Comparison of ENCODE assay signal across 28 cellular contexts in genomic region chr17:9242983-9243382, GRCh38.
A peak's percentile ranks its signal among the peaks of the same experiment; 100 is the strongest.
DNase-seq lines count a peak whose midpoint lies in the region; ATAC-seq, FAIRE-seq and TF ChIP-seq lines count a peak whose summit lies in the region.
"Had no signal": no experiment of that assay in that cellular context is flagged by ENCODE, and none has a peak within 500 bp of the region (broad histone marks: within the 10 kb centered on the region; RNA-seq: fewer than 3 reads in every experiment).

No MANE protein-coding gene starts in this region.

- CTCF ChIA-PET in HepG2 (lab: Yijun Ruan, JAX; ENCODE audit: low intra/inter-chr PET ratio, low total read pairs) = no interaction called here
- CTCF ChIA-PET in GM10248 (lab: Yijun Ruan, JAX) = no interaction called here

- H3K27ac ChIP-seq in esophagus squamous epithelium (peak overlapping the region; percentile 17 to 98 (median 94)), sigmoid colon (peak overlapping the region; percentile 92 to 96 (median 95)), urinary bladder (ENCODE audit: low read depth) (peak overlapping the region; percentile 11), HepG2 (ENCODE audit: extremely low read length, insufficient read depth, low read length) (no peak overlapping the region)
- H3K27ac ChIP-seq: cardiac muscle cell, left lung, RWPE1, thyroid gland had no signal

- no peaks in the 10 kb centered on the region for H3K27me3 ChIP-seq in esophagus squamous epithelium
- H3K27me3 ChIP-seq in sigmoid colon = no peaks in the 10 kb centered on the region
- no peaks in the 10 kb centered on the region for H3K27me3 ChIP-seq in HepG2 (ENCODE audit: control insufficient read depth in 1 of 2, insufficient read depth in 2 of 2, low read length in 2 of 2)
- H3K27me3 ChIP-seq: thyroid gland had no signal

- TF ChIP-seq EP300 in sigmoid colon (IDR thresholded peaks at IDR 0.05) (no peak), HepG2 (IDR thresholded peaks at IDR 0.05; ENCODE audit: low read depth in 2 of 2, low read length in 2 of 2) (no peak), HepG2 (CRISPR knock-in tag; IDR thresholded peaks at IDR 0.05; ENCODE audit: borderline replicate concordance) (no peak)

- no TSS peak for BruUV-seq in HepG2 (replicated peaks; lab: Mats Ljungman, UMichigan)

- in situ Hi-C loops in HepG2 (cut with HindIII; ENCODE audit: extremely low pct_ligation_motif_present, low pct_unique_long_range_greater_than_20kb) = no loop called here

- no peak for TF ChIP-seq POLR2A in esophagus squamous epithelium (IDR thresholded peaks at IDR 0.05)
- TF ChIP-seq POLR2A in sigmoid colon (IDR thresholded peaks at IDR 0.05) = no peak
- no peak for TF ChIP-seq POLR2A in HepG2 (IDR thresholded peaks at IDR 0.05; ENCODE audit: insufficient read depth in 1 of 2, low read depth in 2 of 2, low read length in 2 of 2)

- WGBS in esophagus squamous epithelium, 2 donors = 61 to 88% methylated on average over 4 to 7 of the region's 8 CpGs
- WGBS in sigmoid colon, 2 donors = 88% methylated on average over 8 of the region's 8 CpGs
- WGBS in urinary bladder = 72% methylated on average over 8 of the region's 8 CpGs
- WGBS in HepG2 (ENCODE audit: low lambda C conversion rate) = 96% methylated on average over 3 of the region's 8 CpGs

- FAIRE-seq in HepG2 (lab: Jason Lieb, UNC) = no peak
- FAIRE-seq: colon, small intestine had no signal

- no peak for ATAC-seq in Right ventricle myocardium superior (ENCODE audit: poor library complexity)
- ATAC-seq in Right ventricle myocardium inferior = no peak
- ATAC-seq in HepG2 = no peak
- ATAC-seq: left lung; naive thymus-derived CD8-positive, alpha-beta T cell had no signal

- no peak overlapping the region for H3K9ac ChIP-seq in HepG2 (ENCODE audit: insufficient read depth, low read depth, low read length)
- H3K9ac ChIP-seq: SK-N-SH had no signal

- no peaks in the 10 kb centered on the region for H3K79me2 ChIP-seq in HepG2 (ENCODE audit: insufficient read depth, low read length)

- H3K9me3 ChIP-seq in esophagus squamous epithelium (no peaks in the 10 kb centered on the region), sigmoid colon (no peaks in the 10 kb centered on the region), HepG2 (ENCODE audit: low read length) (no peaks in the 10 kb centered on the region)
- H3K9me3 ChIP-seq: left lung, SK-N-SH, thyroid gland had no signal

- H3K36me3 ChIP-seq in esophagus squamous epithelium (peaks cover 0 to 19% (median 0%) of the 10 kb centered on the region in 3 donors), sigmoid colon (no peaks in the 10 kb centered on the region), urinary bladder (ENCODE audit: insufficient read depth) (no peaks in the 10 kb centered on the region), HepG2 (replicated peaks in 1 of 2; ENCODE audit: control insufficient read depth in 1 of 2, insufficient read depth in 2 of 2, low read length in 2 of 2) (no peaks in the 10 kb centered on the region)
- H3K36me3 ChIP-seq: cardiac muscle cell, thyroid gland had no signal

- no peak for TF ChIP-seq CTCF in esophagus squamous epithelium (IDR thresholded peaks at IDR 0.05)
- no peak for TF ChIP-seq CTCF in sigmoid colon (IDR thresholded peaks at IDR 0.05)
- TF ChIP-seq CTCF in HepG2 (CRISPR knock-in tag; IDR thresholded peaks at IDR 0.05) = no peak
- no peak for TF ChIP-seq CTCF in GM10248 (IDR thresholded peaks at IDR 0.05; ENCODE audit: control extremely low read depth, extremely low read depth, low read depth, missing control alignments)

- H3K4me1 ChIP-seq in esophagus squamous epithelium (peaks cover 25 to 75% (median 54%) of the 10 kb centered on the region in 3 donors), sigmoid colon (peaks cover 3 to 62% (median 57%) of the 10 kb centered on the region in 4 donors), urinary bladder (ENCODE audit: insufficient read depth) (peaks cover 1% of the 10 kb centered on the region), HepG2 (ENCODE audit: insufficient read depth, low read length) (peaks cover 32% of the 10 kb centered on the region)

- TF ChIP-seq RAD21 in HepG2 (CRISPR knock-in tag; IDR thresholded peaks at IDR 0.05) = no peak

- no peak overlapping the region for H2AFZ ChIP-seq in HepG2 (ENCODE audit: low read length)

- DNase-seq in Right ventricle myocardium superior (peak; percentile 28), Right ventricle myocardium inferior (ENCODE audit: missing footprints) (no peak), esophagus squamous epithelium (lab: John Stamatoyannopoulos, UW) (no peak), sigmoid colon (no peak), HepG2 (ENCODE audit: low spot score) (no peak), GM10248 (ENCODE audit: extremely low spot score) (no peak)
- no peak for DNase-seq in activated T-cell treated with anti-CD3 and anti-CD28 coated beads, Interleukin-2, amount 50 U/mL, for 48 hours
- DNase-seq: 8988T; activated CD4-positive, CD25-positive, alpha-beta regulatory T cell; activated gamma-delta T cell; activated naive CD8-positive, alpha-beta T cell treated with anti-CD3 and anti-CD28 coated beads for 36 hours; activated T-cell treated with anti-CD3 and anti-CD28 coated beads, Interleukin-2, amount 50 U/mL, for 24 hours; anterior cingulate cortex; COR-L47; effector CD4-positive, alpha-beta T cell; naive thymus-derived CD8-positive, alpha-beta T cell; NCI-H1048; NCI-H1694; NCI-H2171; SK-N-SH; small intestine; stimulated activated naive CD4-positive, alpha-beta T cell treated with Interleukin-2 at 50 U/mL for 16 hours had no signal

- POLR2A ChIA-PET in HepG2 (lab: Yijun Ruan, JAX) = no interaction called here
- POLR2A ChIA-PET in GM10248 (lab: Yijun Ruan, JAX) = no interaction called here

- H3K4me3 ChIP-seq in esophagus squamous epithelium (no peak overlapping the region), sigmoid colon (no peak overlapping the region), urinary bladder (ENCODE audit: low read depth, low read length) (no peak overlapping the region), HepG2 (replicated peaks in 1 of 3; ENCODE audit: insufficient read depth in 1 of 3, low read depth in 2 of 3, low read length in 3 of 3) (no peak overlapping the region)
- H3K4me3 ChIP-seq: cardiac muscle cell, left lung, thyroid gland had no signal

- no peaks in the 10 kb centered on the region for H4K20me1 ChIP-seq in HepG2 (ENCODE audit: insufficient read depth, low read length)

- intact Hi-C loops in Right ventricle myocardium superior (cut with DNase I) (no loop called here), Right ventricle myocardium inferior (cut with DNase I) (no loop called here), esophagus squamous epithelium (cut with DNase I) (loop anchor here (10.0 kb wide), 1 partner anchor 218 kb away; the partner anchor contains the start of gene NTN1), sigmoid colon (cut with DNase I) (loop anchor here (5.0 kb wide), 2 partner anchors 221 to 861 kb away; partner anchors contain the start of genes NTN1 and RPL26), HepG2 (cut with micrococcal nuclease; ENCODE audit: unreplicated experiment) (no loop called here)

- H3K4me2 ChIP-seq in HepG2 (ENCODE audit: low read depth, low read length) = no peak overlapping the region
- H3K4me2 ChIP-seq: SK-N-SH had no signal

TF ChIP-seq in HepG2, 621 proteins besides CTCF, POLR2A, EP300 and RAD21:
- no peak for TF ChIP-seq ZNF652 (CRISPR knock-in tag; IDR thresholded peaks at IDR 0.05; ENCODE audit: borderline replicate concordance, low read depth)
- TF ChIP-seq ZNF10 (CRISPR knock-in tag; IDR thresholded peaks at IDR 0.05; ENCODE audit: borderline replicate concordance, low read depth) = no peak
- TF ChIP-seq ZNF614 (CRISPR knock-in tag; IDR thresholded peaks at IDR 0.05; ENCODE audit: borderline replicate concordance) = no peak
- no peak for TF ChIP-seq CSRNP2 (CRISPR knock-in tag; conservative IDR thresholded peaks at IDR 0.05; ENCODE audit: low read depth)
- no peak for TF ChIP-seq CREM (IDR thresholded peaks at IDR 0.05)
- TF ChIP-seq CREM (CRISPR knock-in tag; IDR thresholded peaks at IDR 0.05) = no peak
- TF ChIP-seq PBX3 (CRISPR knock-in tag; IDR thresholded peaks at IDR 0.05; ENCODE audit: borderline replicate concordance) = no peak
- TF ChIP-seq ZNF780A (CRISPR knock-in tag; IDR thresholded peaks at IDR 0.05) = no peak

Comparison
In these comparisons a context has a peak if more than half of its experiments do, and no peak if none do; other contexts are left out.
1. intact Hi-C loops: an anchor here in esophagus squamous epithelium (10.0 kb wide) and sigmoid colon (5.0 kb wide); none called in Right ventricle myocardium superior, Right ventricle myocardium inferior and HepG2.